ENCODE assay signal across 25 cellular contexts in the genomic region with DNA sequence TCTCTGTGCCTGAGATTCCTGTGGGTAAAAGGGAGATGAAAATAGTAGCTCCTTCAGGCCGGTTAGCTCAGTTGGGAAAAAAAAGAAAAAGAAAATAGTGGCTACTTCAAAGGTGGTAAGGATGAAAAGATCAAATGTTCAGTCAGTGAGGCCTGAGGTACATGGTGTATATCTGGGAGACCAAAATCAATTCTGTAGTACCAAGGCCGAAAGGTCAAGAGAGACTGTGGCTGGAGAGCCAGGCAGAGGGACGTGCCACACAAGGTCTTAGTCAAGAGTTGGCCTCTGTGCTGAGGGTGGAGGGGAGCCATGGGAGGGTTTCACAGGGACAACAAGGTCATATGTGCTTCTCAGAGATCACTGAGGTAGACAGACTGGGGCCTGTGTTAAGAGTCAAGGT.
"Had no signal": no experiment of that assay in that cellular context is flagged by ENCODE, and none has a peak within 500 bp of the region (broad histone marks: within the 10 kb centered on the region; RNA-seq: fewer than 3 reads in every experiment).

No MANE protein-coding gene starts in this region.

- ATAC-seq: activated T-cell treated with anti-CD3 and anti-CD28 coated beads, Interleukin-2, amount 50 U/mL, for 4 hours; esophagus mucosa; left cardiac atrium; left ventricle myocardium superior; mucosa of descending colon; natural killer cell treated with Interleukin-12 subunit alpha and Interleukin-12 subunit beta and Interleukin-15 and Interleukin-18, amount 100 ng/mL, for 72 hours had no signal

- H3K9me3 ChIP-seq: ascending aorta, mucosa of descending colon, neutrophil, sigmoid colon, suprapubic skin, tibial artery had no signal

- H3K36me3 Mint-ChIP-seq: activated naive CD8-positive, alpha-beta T cell; brain; natural killer cell treated with Interleukin-12 subunit alpha and Interleukin-12 subunit beta and Interleukin-15 and Interleukin-18, amount 100 ng/mL, for 72 hours had no signal

- H3K27me3 Mint-ChIP-seq: activated naive CD8-positive, alpha-beta T cell had no signal

- DNase-seq: activated B cell treated with CpG ODN at 0.5 μM for 24 hours; activated CD8-positive, alpha-beta memory T cell treated with anti-CD3 and anti-CD28 coated beads, Interleukin-2, amount 50 U/mL, for 4 hours; activated T-cell treated with anti-CD3 and anti-CD28 coated beads, Interleukin-2, amount 50 U/mL, for 4 hours; cortex of kidney; foreskin fibroblast; head of caudate nucleus; hippocampal formation; left cardiac atrium; left ventricle myocardium superior; mucosa of descending colon; sigmoid colon; small intestine; stimulated activated CD4-positive, alpha-beta T cell treated with anti-CD3 and anti-CD28 coated beads, Interleukin-4, amount 100 ng/mL, for 4 hours; stimulated activated CD8-positive, alpha-beta memory T cell treated with anti-CD3 and anti-CD28 coated beads, Interleukin-4, amount 100 ng/mL, for 48 hours; stimulated activated naive CD4-positive, alpha-beta T cell; tibial artery had no signal

- H3K27ac Mint-ChIP-seq: activated B cell treated with CpG ODN at 0.5 μM for 24 hours; activated naive CD8-positive, alpha-beta T cell; activated T-helper 2 cell treated with anti-CD3 and anti-CD28 coated beads, Interferon-gamma antibody, Interleukin-2, Interleukin-4, amounts not matched to agents 10 μg/mL and 5 μg/mL and 100 μg/mL, durations not matched to agents 14 hours and 24 hours and 36 hours; natural killer cell treated with Interleukin-12 subunit alpha and Interleukin-12 subunit beta and Interleukin-15 and Interleukin-18, amount 100 ng/mL, for 72 hours; progenitor cell of endocrine pancreas had no signal

- H3K4me3 Mint-ChIP-seq: activated B cell treated with CpG ODN at 0.5 μM for 24 hours; activated naive CD8-positive, alpha-beta T cell; activated T-cell treated with anti-CD3 and anti-CD28 coated beads, Interleukin-2, amount 50 U/mL, for 4 hours; brain; natural killer cell treated with Interleukin-12 subunit alpha and Interleukin-12 subunit beta and Interleukin-15 and Interleukin-18, amount 100 ng/mL, for 72 hours had no signal

- H3K9me3 Mint-ChIP-seq: activated B cell treated with CpG ODN at 0.5 μM for 24 hours; activated T-cell treated with anti-CD3 and anti-CD28 coated beads, Interleukin-2, amount 50 U/mL, for 4 hours; activated T-helper 2 cell treated with anti-CD3 and anti-CD28 coated beads, Interferon-gamma antibody, Interleukin-2, Interleukin-4, amounts not matched to agents 10 μg/mL and 5 μg/mL and 100 μg/mL, durations not matched to agents 14 hours and 24 hours and 36 hours; brain; natural killer cell treated with Interleukin-12 subunit alpha and Interleukin-12 subunit beta and Interleukin-15 and Interleukin-18, amount 100 ng/mL, for 72 hours had no signal
